18 cellular contexts compared by ENCODE assay signal in genomic region chr3:32646761-32647160, GRCh38.
"Had no signal": no experiment of that assay in that cellular context is flagged by ENCODE, and none has a peak within 500 bp of the region (broad histone marks: within the 10 kb centered on the region; RNA-seq: fewer than 3 reads in every experiment).

No MANE protein-coding gene starts in this region.

- H3K27me3 ChIP-seq: cardiac muscle cell, tibial nerve had no signal

- DNase-seq: activated CD4-positive, alpha-beta T cell treated with anti-CD3 and anti-CD28 coated beads, Interleukin-2, amount 50 U/mL, for 1 hour; activated CD8-positive, alpha-beta memory T cell treated with anti-CD3 and anti-CD28 coated beads, Interleukin-2, amount 50 U/mL, for 4 hours; activated effector memory CD4-positive, alpha-beta T cell treated with anti-CD3 and anti-CD28 coated beads, Interleukin-2, amount 50 U/mL, for 16 hours; activated T-cell treated with anti-CD3 and anti-CD28 coated beads, Interleukin-2, amount 50 U/mL, for 4 hours; amygdala; dermis blood vessel endothelial cell; effector memory CD8-positive, alpha-beta T cell; immature natural killer cell; kidney glomerular epithelial cell; left ventricle myocardium inferior; mammary epithelial cell; T1000 had no signal

- H3K36me3 Mint-ChIP-seq: activated naive CD4-positive, alpha-beta T cell treated with anti-CD3 and anti-CD28 coated beads, Interleukin-2, amount 50 U/mL, for 24 hours; immature natural killer cell had no signal

- H3K27ac Mint-ChIP-seq: activated naive CD4-positive, alpha-beta T cell treated with anti-CD3 and anti-CD28 coated beads, Interleukin-2, amount 50 U/mL, for 24 hours; effector memory CD8-positive, alpha-beta T cell; immature natural killer cell; progenitor cell of endocrine pancreas; stimulated activated naive CD8-positive, alpha-beta T cell treated with anti-CD3 and anti-CD28 coated beads, Interleukin-15, Interleukin-2, amounts not matched to agents 100 ng/mL and 50 ng/mL, for 24 hours had no signal

- H3K9me3 Mint-ChIP-seq: activated naive CD4-positive, alpha-beta T cell treated with anti-CD3 and anti-CD28 coated beads, Interleukin-2, amount 50 U/mL, for 24 hours; activated T-cell treated with anti-CD3 and anti-CD28 coated beads, Interleukin-2, amount 50 U/mL, for 4 hours; effector memory CD8-positive, alpha-beta T cell; immature natural killer cell; stimulated activated naive CD8-positive, alpha-beta T cell treated with anti-CD3 and anti-CD28 coated beads, Interleukin-15, Interleukin-2, amounts not matched to agents 100 ng/mL and 50 ng/mL, for 24 hours had no signal

- H3K27ac ChIP-seq: cardiac muscle cell, left ventricle myocardium inferior, tibial nerve had no signal

- H3K4me1 Mint-ChIP-seq: activated naive CD4-positive, alpha-beta T cell treated with anti-CD3 and anti-CD28 coated beads, Interleukin-2, amount 50 U/mL, for 24 hours; immature natural killer cell had no signal

- H3K4me1 ChIP-seq: left ventricle myocardium inferior, tibial nerve had no signal

- H3K9me3 ChIP-seq: left ventricle myocardium inferior, tibial nerve had no signal

- ATAC-seq: activated CD4-positive, CD25-positive, alpha-beta regulatory T cell treated with anti-CD3 and anti-CD28 coated beads, Interleukin-2, amount 50 U/mL, for 24 hours; activated T-cell treated with anti-CD3 and anti-CD28 coated beads, Interleukin-2, amount 50 U/mL, for 4 hours; effector memory CD8-positive, alpha-beta T cell had no signal

- H3K36me3 ChIP-seq: cardiac muscle cell, left ventricle myocardium inferior, tibial nerve had no signal

- H3K4me3 ChIP-seq: cardiac muscle cell, left ventricle myocardium inferior, tibial nerve had no signal

- H3K4me3 Mint-ChIP-seq: activated naive CD4-positive, alpha-beta T cell treated with anti-CD3 and anti-CD28 coated beads, Interleukin-2, amount 50 U/mL, for 24 hours; activated T-cell treated with anti-CD3 and anti-CD28 coated beads, Interleukin-2, amount 50 U/mL, for 4 hours; effector memory CD8-positive, alpha-beta T cell; immature natural killer cell; stimulated activated naive CD8-positive, alpha-beta T cell treated with anti-CD3 and anti-CD28 coated beads, Interleukin-15, Interleukin-2, amounts not matched to agents 100 ng/mL and 50 ng/mL, for 24 hours had no signal

- H3K27me3 Mint-ChIP-seq: activated naive CD4-positive, alpha-beta T cell treated with anti-CD3 and anti-CD28 coated beads, Interleukin-2, amount 50 U/mL, for 24 hours; progenitor cell of endocrine pancreas; stimulated activated naive CD8-positive, alpha-beta T cell treated with anti-CD3 and anti-CD28 coated beads, Interleukin-15, Interleukin-2, amounts not matched to agents 100 ng/mL and 50 ng/mL, for 24 hours had no signal
